In genomic region chr15:61524091-61524490, GRCh38 we compare ENCODE assay signal across 24 cellular contexts.
"Had no signal": no experiment of that assay in that cellular context is flagged by ENCODE, and none has a peak within 500 bp of the region (broad histone marks: within the 10 kb centered on the region; RNA-seq: fewer than 3 reads in every experiment).

No MANE protein-coding gene starts in this region.

- H3K27me3 ChIP-seq: gastrocnemius medialis, heart left ventricle, left lung, neural progenitor cell, right lobe of liver, stomach, thyroid gland, vagina had no signal

- H3K36me3 ChIP-seq: gastrocnemius medialis, heart left ventricle, left lung, neural progenitor cell, right lobe of liver, stomach, thyroid gland, vagina had no signal

- H3K4me1 ChIP-seq: gastrocnemius medialis, heart left ventricle, left lung, parathyroid adenoma, right lobe of liver, stomach, thyroid gland, vagina had no signal

- H3K9me3 ChIP-seq: gastrocnemius medialis, heart left ventricle, left lung, right lobe of liver, stomach, thyroid gland, vagina had no signal

- H3K4me3 ChIP-seq: coronary artery, gastrocnemius medialis, heart left ventricle, left lung, neural progenitor cell, right lobe of liver, smooth muscle cell, stomach, thyroid gland, vagina had no signal

- H3K4me2 ChIP-seq: neural progenitor cell, smooth muscle cell had no signal

- H2AFZ ChIP-seq: neural progenitor cell, parathyroid adenoma had no signal

- H3K9ac ChIP-seq: neural progenitor cell, parathyroid adenoma had no signal

- ATAC-seq: effector memory CD8-positive, alpha-beta T cell; gastrocnemius medialis; heart left ventricle; left cardiac atrium; left lung; naive thymus-derived CD4-positive, alpha-beta T cell; right lobe of liver had no signal

- H3K27ac ChIP-seq: coronary artery, gastrocnemius medialis, heart left ventricle, left lung, neural progenitor cell, parathyroid adenoma, right lobe of liver, stomach, thyroid gland, vagina had no signal

- H3K79me2 ChIP-seq: parathyroid adenoma had no signal

- DNase-seq: effector memory CD8-positive, alpha-beta T cell; gastrocnemius medialis; heart left ventricle; hippocampal formation; left cardiac atrium; left lung; mammary epithelial cell; mesendoderm; midbrain; naive thymus-derived CD4-positive, alpha-beta T cell; right lobe of liver; stimulated activated CD4-positive, alpha-beta T cell treated with anti-CD3 and anti-CD28 coated beads, Interleukin-12 subunit alpha, Interleukin-12 subunit beta, amount 100 ng/mL, for 4 hours; stimulated activated CD4-positive, alpha-beta T cell treated with anti-CD3 and anti-CD28 coated beads, Interleukin-1b, Interleukin-23, amount 100 ng/mL, for 48 hours; stimulated activated CD4-positive, alpha-beta T cell treated with anti-CD3 and anti-CD28 coated beads, Interleukin-4, amount 100 ng/mL, for 1 hour; stimulated activated CD8-positive, alpha-beta memory T cell treated with anti-CD3 and anti-CD28 coated beads, Interleukin-4, amount 100 ng/mL, for 48 hours; stimulated activated naive CD4-positive, alpha-beta T cell; stomach; thyroid gland; trophoblast cell had no signal
